Comparison of ENCODE assay signal across 16 cellular contexts in genomic region chr18:79424880-79425572, GRCh38. TPM values are rescaled to one million over a fixed set of nuclear protein-coding genes. Genes with fewer than 3 reads are reported as not detected.
DNase-seq lines count a peak whose midpoint lies in the region; ATAC-seq and TF ChIP-seq lines count a peak whose summit lies in the region.
"Had no signal": no experiment of that assay in that cellular context is flagged by ENCODE, and none has a peak within 500 bp of the region (broad histone marks: within the 10 kb centered on the region; RNA-seq: fewer than 3 reads in every experiment).

No MANE protein-coding gene starts in this region.

- H3K27me3 Mint-ChIP-seq in stimulated activated naive CD8-positive, alpha-beta T cell treated with anti-CD3 and anti-CD28 coated beads, Interleukin-15, Interleukin-2, amounts not matched to agents 100 ng/mL and 50 ng/mL, for 24 hours: no peaks in the 10 kb centered on the region
- H3K27me3 Mint-ChIP-seq in activated CD8-positive, alpha-beta T cell treated with anti-CD3 and anti-CD28 coated beads for 36 hours: no peaks in the 10 kb centered on the region
- H3K27me3 Mint-ChIP-seq in mesothelial cell of epicardium (ENCODE audit: low read depth) (no peaks in the 10 kb centered on the region), type B pancreatic cell (peaks cover 6% of the 10 kb centered on the region)

- no peak for TF ChIP-seq CTCF in activated CD8-positive, alpha-beta T cell treated with anti-CD3 and anti-CD28 coated beads for 36 hours (IDR thresholded peaks at IDR 0.05)
- TF ChIP-seq CTCF in mesothelial cell of epicardium (IDR thresholded peaks at IDR 0.05; ENCODE audit: unreplicated experiment) (no peak), type B pancreatic cell (conservative IDR thresholded peaks at IDR 0.05) (no peak), GM10248 (IDR thresholded peaks at IDR 0.05; ENCODE audit: control extremely low read depth, extremely low read depth, low read depth, missing control alignments) (no peak)

- POLR2A ChIA-PET in activated CD8-positive, alpha-beta T cell treated with anti-CD3 and anti-CD28 coated beads for 36 hours (lab: Charles Lee): interaction anchor here (0.6 to 1.1 kb wide), 2 partner anchors 14 to 65 kb away, joined by 3 read pairs; no protein-coding TSS in a partner anchor
- POLR2A ChIA-PET in GM10248 (lab: Yijun Ruan, JAX): no interaction called here

- CTCF ChIA-PET in activated CD8-positive, alpha-beta T cell treated with anti-CD3 and anti-CD28 coated beads for 36 hours (lab: Charles Lee): no interaction called here
- CTCF ChIA-PET in GM10248 (lab: Yijun Ruan, JAX): no interaction called here

- intact Hi-C loops in activated CD8-positive, alpha-beta T cell treated with anti-CD3 and anti-CD28 coated beads for 36 hours (cut with micrococcal nuclease): no loop called here

- peaks cover 40% of the 10 kb centered on the region for H3K4me1 Mint-ChIP-seq in stimulated activated naive CD8-positive, alpha-beta T cell treated with anti-CD3 and anti-CD28 coated beads, Interleukin-15, Interleukin-2, amounts not matched to agents 100 ng/mL and 50 ng/mL, for 24 hours (ENCODE audit: low read depth)
- peaks cover 31% of the 10 kb centered on the region for H3K4me1 Mint-ChIP-seq in activated CD8-positive, alpha-beta T cell treated with anti-CD3 and anti-CD28 coated beads for 36 hours (ENCODE audit: low read depth)
- peaks cover 11% of the 10 kb centered on the region for H3K4me1 Mint-ChIP-seq in mesothelial cell of epicardium
- H3K4me1 Mint-ChIP-seq in type B pancreatic cell (ENCODE audit: unreplicated experiment): peaks cover 15% of the 10 kb centered on the region

- no peak for DNase-seq in stimulated activated naive CD8-positive, alpha-beta T cell treated with anti-CD3 and anti-CD28 coated beads, Interleukin-15, Interleukin-2, amounts not matched to agents 100 U/mL and 50 U/mL, for 24 hours
- no peak for DNase-seq in activated CD8-positive, alpha-beta T cell treated with anti-CD3 and anti-CD28 coated beads for 36 hours
- DNase-seq in mesothelial cell of epicardium (ENCODE audit: low spot score in 2 of 2, unreplicated experiment in 2 of 2) (no peak), type B pancreatic cell (ENCODE audit: extremely low spot score, unreplicated experiment) (no peak), GM10248 (ENCODE audit: extremely low spot score) (no peak)
- DNase-seq: activated CD8-positive, alpha-beta memory T cell treated with anti-CD3 and anti-CD28 coated beads, Interleukin-2, amount 50 U/mL, for 4 hours; BE2C; DND-41; midbrain; MV-4-11; RPMI8226; stimulated activated CD4-positive, alpha-beta T cell treated with anti-CD3 and anti-CD28 coated beads, Interleukin-4, amount 100 ng/mL, for 4 hours; upper lobe of right lung had no signal

- peak overlapping the region; percentile 91 for H3K27ac Mint-ChIP-seq in stimulated activated naive CD8-positive, alpha-beta T cell treated with anti-CD3 and anti-CD28 coated beads, Interleukin-15, Interleukin-2, amounts not matched to agents 100 ng/mL and 50 ng/mL, for 24 hours
- peak overlapping the region; percentile 40 for H3K27ac Mint-ChIP-seq in activated CD8-positive, alpha-beta T cell treated with anti-CD3 and anti-CD28 coated beads for 36 hours
- H3K27ac Mint-ChIP-seq in mesothelial cell of epicardium (peak overlapping the region; percentile 80), type B pancreatic cell (peak overlapping the region; percentile 17)

- no peak overlapping the region for H3K4me3 Mint-ChIP-seq in stimulated activated naive CD8-positive, alpha-beta T cell treated with anti-CD3 and anti-CD28 coated beads, Interleukin-15, Interleukin-2, amounts not matched to agents 100 ng/mL and 50 ng/mL, for 24 hours
- no peak overlapping the region for H3K4me3 Mint-ChIP-seq in activated CD8-positive, alpha-beta T cell treated with anti-CD3 and anti-CD28 coated beads for 36 hours
- H3K4me3 Mint-ChIP-seq in mesothelial cell of epicardium (no peak overlapping the region), type B pancreatic cell (no peak overlapping the region)

- ATAC-seq in stimulated activated naive CD8-positive, alpha-beta T cell treated with anti-CD3 and anti-CD28 coated beads, Interleukin-15, Interleukin-2, amounts not matched to agents 100 U/mL and 50 U/mL, for 24 hours: no peak
- ATAC-seq in activated CD8-positive, alpha-beta T cell treated with anti-CD3 and anti-CD28 coated beads for 36 hours: no peak
- ATAC-seq in HG03108 (IDR thresholded peaks at IDR 0.05; ENCODE audit: unreplicated experiment) (no peak), GM21423 (IDR thresholded peaks at IDR 0.05; ENCODE audit: unreplicated experiment) (no peak)

- H3K9me3 Mint-ChIP-seq in stimulated activated naive CD8-positive, alpha-beta T cell treated with anti-CD3 and anti-CD28 coated beads, Interleukin-15, Interleukin-2, amounts not matched to agents 100 ng/mL and 50 ng/mL, for 24 hours: no peaks in the 10 kb centered on the region
- no peaks in the 10 kb centered on the region for H3K9me3 Mint-ChIP-seq in activated CD8-positive, alpha-beta T cell treated with anti-CD3 and anti-CD28 coated beads for 36 hours
- H3K9me3 Mint-ChIP-seq in mesothelial cell of epicardium: no peaks in the 10 kb centered on the region
- H3K9me3 Mint-ChIP-seq in type B pancreatic cell: no peaks in the 10 kb centered on the region

- H3K36me3 Mint-ChIP-seq in stimulated activated naive CD8-positive, alpha-beta T cell treated with anti-CD3 and anti-CD28 coated beads, Interleukin-15, Interleukin-2, amounts not matched to agents 100 ng/mL and 50 ng/mL, for 24 hours (ENCODE audit: low read depth): peaks cover 38% of the 10 kb centered on the region
- peaks cover 44% of the 10 kb centered on the region for H3K36me3 Mint-ChIP-seq in activated CD8-positive, alpha-beta T cell treated with anti-CD3 and anti-CD28 coated beads for 36 hours (ENCODE audit: low read depth)
- H3K36me3 Mint-ChIP-seq in mesothelial cell of epicardium (no peaks in the 10 kb centered on the region), type B pancreatic cell (no peaks in the 10 kb centered on the region)

RNA-seq across cellular contexts. Expression of gene NFATC1, which starts 29.3 kb away (rescaled TPM):
- 10 to 100 TPM; 97.2 to 98.3 TPM for total RNA-seq in activated CD8-positive, alpha-beta T cell treated with anti-CD3 and anti-CD28 coated beads for 36 hours
- total RNA-seq in mesothelial cell of epicardium: 13.4 to 17.5 TPM (median 13.4 TPM) in 3 replicates
- 2.7 and 6.1 TPM in 2 replicates for total RNA-seq in type B pancreatic cell (ENCODE audit: low replicate concordance)

Comparison
In these comparisons a context has a peak if more than half of its experiments do, and no peak if none do; other contexts are left out.
1. H3K27ac Mint-ChIP-seq: peak in every context shown above with its lines; median percentile 91 in stimulated activated naive CD8-positive, alpha-beta T cell treated with anti-CD3 and anti-CD28 coated beads, Interleukin-15, Interleukin-2, amounts not matched to agents 100 ng/mL and 50 ng/mL, for 24 hours; 80 in mesothelial cell of epicardium; 40 in activated CD8-positive, alpha-beta T cell treated with anti-CD3 and anti-CD28 coated beads for 36 hours; 17 in type B pancreatic cell.